Comparison of ENCODE assay signal across 15 cellular contexts in genomic region chr15:93460717-93461116, GRCh38.
DNase-seq lines count a peak whose midpoint lies in the region; ATAC-seq and TF ChIP-seq lines count a peak whose summit lies in the region.
"Had no signal": no experiment of that assay in that cellular context is flagged by ENCODE, and none has a peak within 500 bp of the region (broad histone marks: within the 10 kb centered on the region; RNA-seq: fewer than 3 reads in every experiment).

No MANE protein-coding gene starts in this region.

- TF ChIP-seq CTCF in prostate gland (IDR thresholded peaks at IDR 0.05), result no peak

- no peak for TF ChIP-seq POLR2A in prostate gland (IDR thresholded peaks at IDR 0.05)

- no peaks in the 10 kb centered on the region for H3K27me3 ChIP-seq in prostate gland (replicated peaks; ENCODE audit: insufficient read depth)

- DNase-seq in Caki2 (ENCODE audit: low read depth) (peak; percentile 91), HT-29 (ENCODE audit: low spot score) (peak; percentile 51), A172 (ENCODE audit: low spot score) (no peak), anterior cingulate cortex (lab: John Stamatoyannopoulos, UW) (no peak), prostate gland (ENCODE audit: low spot score) (no peak)
- DNase-seq: foreskin melanocyte; GM23248; kidney; naive thymus-derived CD4-positive, alpha-beta T cell; NCI-H1105 treated with DMSO at 0.1 percent for 48 hours; NCI-H510A had no signal

- no peaks in the 10 kb centered on the region for H3K4me1 ChIP-seq in prostate gland (replicated peaks)

- no peaks in the 10 kb centered on the region for H3K36me3 ChIP-seq in prostate gland

- intact Hi-C loops in prostate gland (cut with DNase I), result no loop called here

- peak; percentile 86 for ATAC-seq in GM19397 (IDR thresholded peaks at IDR 0.05; ENCODE audit: unreplicated experiment)
- ATAC-seq in HG02943 (IDR thresholded peaks at IDR 0.05; ENCODE audit: low read depth, unreplicated experiment), result peak; percentile 93
- no peak for ATAC-seq in HG02870 (IDR thresholded peaks at IDR 0.05; ENCODE audit: unreplicated experiment)
- ATAC-seq: naive thymus-derived CD4-positive, alpha-beta T cell had no signal

- H3K9me3 ChIP-seq in prostate gland, result no peaks in the 10 kb centered on the region

- H3K27ac ChIP-seq in prostate gland, result no peak overlapping the region
- H3K27ac ChIP-seq: GM23248, RWPE1 had no signal

- no peak overlapping the region for H3K4me3 ChIP-seq in prostate gland
- H3K4me3 ChIP-seq: GM23248 had no signal

- in situ Hi-C loops in Caki2 (cut with HindIII; ENCODE audit: low pct_unique_long_range_greater_than_20kb, low sequenced_read_pairs), result no loop called here

Comparison
In these comparisons a context has a peak if more than half of its experiments do, and no peak if none do; other contexts are left out.
1. DNase-seq: peak in Caki2 (single experiment) and HT-29 (single experiment); none in A172 (single experiment), anterior cingulate cortex (0 of 58) and prostate gland (single experiment).